Comparison of ENCODE assay signal across 23 cellular contexts in genomic region chr9:127313042-127313560, GRCh38.
"Had no signal": no experiment of that assay in that cellular context is flagged by ENCODE, and none has a peak within 500 bp of the region (broad histone marks: within the 10 kb centered on the region; RNA-seq: fewer than 3 reads in every experiment).

No MANE protein-coding gene starts in this region.

- H3K36me3 ChIP-seq: neural progenitor cell, ovary, right atrium auricular region, upper lobe of right lung had no signal

- FAIRE-seq: endometrium, kidney had no signal

- DNase-seq: effector memory CD4-positive, alpha-beta T cell; kidney; left cardiac atrium; left ventricle myocardium superior; mesenchymal stem cell; midbrain; nucleus accumbens; ovary; stimulated activated CD4-positive, alpha-beta T cell treated with anti-CD3 and anti-CD28 coated beads, Interleukin-2, amount 100 ng/mL, for 48 hours; stimulated activated naive CD8-positive, alpha-beta T cell treated with anti-CD3 and anti-CD28 coated beads, Interleukin-15, Interleukin-2, amounts not matched to agents 100 U/mL and 50 U/mL, for 24 hours; upper lobe of right lung had no signal

- ATAC-seq: esophagus mucosa; gastroesophageal sphincter; left cardiac atrium; left ventricle myocardium superior; natural killer cell treated with Interleukin-12 subunit alpha and Interleukin-12 subunit beta and Interleukin-15 and Interleukin-18, amount 100 ng/mL, for 72 hours; stimulated activated effector memory CD8-positive, alpha-beta T cell treated with anti-CD3 and anti-CD28 coated beads, Interleukin-12 subunit alpha, Interleukin-12 subunit beta, amount 100 ng/mL, for 72 hours; stimulated activated naive CD8-positive, alpha-beta T cell treated with anti-CD3 and anti-CD28 coated beads, Interleukin-15, Interleukin-2, amounts not matched to agents 100 U/mL and 50 U/mL, for 24 hours; upper lobe of right lung had no signal

- H3K27me3 ChIP-seq: gastroesophageal sphincter, hepatocyte, neural progenitor cell, ovary, right atrium auricular region, suprapubic skin, tibial nerve, upper lobe of right lung had no signal

- H3K9me3 ChIP-seq: gastroesophageal sphincter, ovary, right atrium auricular region, suprapubic skin, tibial nerve, upper lobe of right lung had no signal

- H3K4me3 ChIP-seq: gastroesophageal sphincter, hepatocyte, lung, neural progenitor cell, ovary, right atrium auricular region, smooth muscle cell, suprapubic skin, tibial nerve, upper lobe of right lung had no signal

- H3K27ac ChIP-seq: gastroesophageal sphincter, hepatocyte, neural progenitor cell, ovary, right atrium auricular region, suprapubic skin, tibial nerve, upper lobe of right lung had no signal

- H3K4me1 ChIP-seq: neural progenitor cell had no signal
